ENCODE assay signal across 20 cellular contexts in the genomic region with DNA sequence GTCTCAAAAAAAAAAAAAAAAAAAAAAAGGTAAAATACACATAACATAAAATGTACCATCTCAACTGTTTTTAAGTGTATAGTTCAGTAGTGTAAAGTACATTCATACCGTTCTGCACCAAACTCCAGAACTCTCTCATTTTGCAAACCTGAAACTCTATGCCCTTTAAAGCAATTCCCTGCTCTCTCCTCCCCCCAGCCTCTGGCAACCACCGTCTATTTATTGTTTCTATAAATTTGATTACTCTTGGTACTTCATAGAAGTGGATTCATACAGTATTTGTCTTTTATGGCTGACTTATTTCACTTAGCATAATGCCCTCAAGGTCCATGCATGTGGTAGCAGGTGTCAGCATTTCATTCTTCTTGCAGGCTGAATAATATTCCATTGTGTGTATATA. TPM values are rescaled to one million over a fixed set of nuclear protein-coding genes. Genes with fewer than 3 reads are reported as not detected.
A peak's percentile ranks its signal among the peaks of the same experiment; 100 is the strongest.
DNase-seq lines count a peak whose midpoint lies in the region; ATAC-seq and TF ChIP-seq lines count a peak whose summit lies in the region.
"Had no signal": no experiment of that assay in that cellular context is flagged by ENCODE, and none has a peak within 500 bp of the region (broad histone marks: within the 10 kb centered on the region; RNA-seq: fewer than 3 reads in every experiment).

No MANE protein-coding gene starts in this region.

- H3K27me3 ChIP-seq in CD4-positive, CD25-positive, alpha-beta regulatory T cell (ENCODE audit: control insufficient read depth, insufficient read depth, low read length), result no peaks in the 10 kb centered on the region
- no peaks in the 10 kb centered on the region for H3K27me3 ChIP-seq in vagina

- CTCF ChIA-PET in activated B cell treated with CpG ODN at 0.5 μM for 24 hours (lab: Charles Lee), result interaction anchor here (1.1 to 5.8 kb wide), 2 partner anchors 11 to 69 kb away, joined by 4 to 28 read pairs; no protein-coding TSS in a partner anchor

- intact Hi-C loops in activated B cell treated with CpG ODN at 0.5 μM for 24 hours (cut with micrococcal nuclease), result no loop called here
- intact Hi-C loops in vagina (cut with DNase I), result no loop called here

- DNase-seq in NCI-H345 (lab: John Stamatoyannopoulos, UW) (peak; percentile 29), NCI-H345 treated with DMSO at 0.1 percent for 48 hours (lab: John Stamatoyannopoulos, UW; ENCODE audit: unreplicated experiment) (no peak), activated B cell treated with CpG ODN at 0.5 μM for 24 hours (no peak), immature natural killer cell (no peak), DMS 273 treated with DMSO at 0.1 percent for 48 hours (lab: John Stamatoyannopoulos, UW) (no peak), vagina (ENCODE audit: extremely low spot score in 2 of 2) (no peak), AG08395 (ENCODE audit: low spot score) (no peak)
- no peak for DNase-seq in CD4-positive, CD25-positive, alpha-beta regulatory T cell
- DNase-seq: 8988T; activated CD4-positive, CD25-positive, alpha-beta regulatory T cell; amygdala; C1 segment of cervical spinal cord; central memory CD4-positive, alpha-beta T cell; H7; IMR-90; NCI-H187 treated with DMSO at 0.1 percent for 48 hours; NCI-H69; SHP77 had no signal

- no peak for TF ChIP-seq POLR2A in vagina (IDR thresholded peaks at IDR 0.05)

- peak overlapping the region; percentile 46 for H3K4me3 ChIP-seq in CD4-positive, CD25-positive, alpha-beta regulatory T cell (ENCODE audit: low read depth, low read length)
- H3K4me3 ChIP-seq in vagina, result no peak overlapping the region

- peaks cover 65% of the 10 kb centered on the region for H3K36me3 ChIP-seq in CD4-positive, CD25-positive, alpha-beta regulatory T cell (ENCODE audit: control insufficient read depth, insufficient read depth, low read length)
- no peaks in the 10 kb centered on the region for H3K36me3 ChIP-seq in vagina

- H3K27ac ChIP-seq in CD4-positive, CD25-positive, alpha-beta regulatory T cell (ENCODE audit: insufficient read depth, low read length, poor library complexity, severe bottlenecking), result no peak overlapping the region
- no peak overlapping the region for H3K27ac ChIP-seq in vagina

- H3K27ac Mint-ChIP-seq in CD4-positive, CD25-positive, alpha-beta regulatory T cell, result peak overlapping the region; percentile 47 to 78 (median 72)
- H3K27ac Mint-ChIP-seq in activated B cell treated with CpG ODN at 0.5 μM for 24 hours (peak overlapping the region; percentile 88), immature natural killer cell (peak overlapping the region; percentile 82 to 94 (median 87))
- H3K27ac Mint-ChIP-seq: mesothelial cell of epicardium had no signal

- peaks cover 0 to 6% (median 0%) of the 10 kb centered on the region in 7 donors for H3K9me3 Mint-ChIP-seq in CD4-positive, CD25-positive, alpha-beta regulatory T cell
- H3K9me3 Mint-ChIP-seq in activated B cell treated with CpG ODN at 0.5 μM for 24 hours (peaks cover 5% of the 10 kb centered on the region), immature natural killer cell (peaks cover 0 to 5% (median 2%) of the 10 kb centered on the region in 6 donors)

- ATAC-seq in CD4-positive, CD25-positive, alpha-beta regulatory T cell (ENCODE audit: low read depth in 2 of 2), result no peak
- no peak for ATAC-seq in activated B cell treated with CpG ODN at 0.5 μM for 24 hours (ENCODE audit: low read depth)
- ATAC-seq: esophagus mucosa had no signal

- TF ChIP-seq CTCF in activated B cell treated with CpG ODN at 0.5 μM for 24 hours (IDR thresholded peaks at IDR 0.05), result no peak
- no peak for TF ChIP-seq CTCF in vagina (IDR thresholded peaks at IDR 0.05)

- POLR2A ChIA-PET in activated B cell treated with CpG ODN at 0.5 μM for 24 hours (lab: Charles Lee), result interaction anchor here (0.7 to 1.2 kb wide), 6 partner anchors 9 to 133 kb away, joined by 3 to 12 read pairs (median 4); partner anchors contain the start of gene RIPOR2

- no peaks in the 10 kb centered on the region for H3K9me3 ChIP-seq in CD4-positive, CD25-positive, alpha-beta regulatory T cell (ENCODE audit: control insufficient read depth in 2 of 2, low read length in 2 of 2)
- H3K9me3 ChIP-seq in vagina, result no peaks in the 10 kb centered on the region

- peaks cover 59 to 93% (median 78%) of the 10 kb centered on the region in 4 donors for H3K4me1 Mint-ChIP-seq in CD4-positive, CD25-positive, alpha-beta regulatory T cell
- H3K4me1 Mint-ChIP-seq in activated B cell treated with CpG ODN at 0.5 μM for 24 hours (peaks cover 94% of the 10 kb centered on the region), immature natural killer cell (peaks cover 94 to 98% of the 10 kb centered on the region in 2 donors)

- peaks cover 59% of the 10 kb centered on the region for H3K36me3 Mint-ChIP-seq in CD4-positive, CD25-positive, alpha-beta regulatory T cell
- H3K36me3 Mint-ChIP-seq in activated B cell treated with CpG ODN at 0.5 μM for 24 hours (ENCODE audit: low read depth) (peaks cover 71% of the 10 kb centered on the region), immature natural killer cell (peaks cover 6 to 8% (median 6%) of the 10 kb centered on the region in 3 donors)
- H3K36me3 Mint-ChIP-seq: mesothelial cell of epicardium had no signal

- H3K4me3 Mint-ChIP-seq in CD4-positive, CD25-positive, alpha-beta regulatory T cell, result peak overlapping the region; percentile 74 to 90 (median 80)
- H3K4me3 Mint-ChIP-seq in activated B cell treated with CpG ODN at 0.5 μM for 24 hours, result peak overlapping the region; percentile 42
- peak overlapping the region; percentile 29 to 78 (median 57) for H3K4me3 Mint-ChIP-seq in immature natural killer cell
- H3K4me3 Mint-ChIP-seq: mesothelial cell of epicardium had no signal

- H3K4me1 ChIP-seq in CD4-positive, CD25-positive, alpha-beta regulatory T cell (ENCODE audit: control insufficient read depth, insufficient read depth, low read length, poor library complexity, severe bottlenecking), result peaks cover 90% of the 10 kb centered on the region
- H3K4me1 ChIP-seq in vagina, result no peaks in the 10 kb centered on the region

- H3K27me3 Mint-ChIP-seq in CD4-positive, CD25-positive, alpha-beta regulatory T cell, result no peaks in the 10 kb centered on the region
- no peaks in the 10 kb centered on the region for H3K27me3 Mint-ChIP-seq in activated B cell treated with CpG ODN at 0.5 μM for 24 hours
- peaks cover 11 to 16% (median 15%) of the 10 kb centered on the region in 3 donors for H3K27me3 Mint-ChIP-seq in immature natural killer cell (ENCODE audit: low read depth in 3 of 3)

RNA-seq across cellular contexts. Expression of gene RIPOR2, which starts 12.9 kb away (rescaled TPM):
- total RNA-seq in CD4-positive, CD25-positive, alpha-beta regulatory T cell, result 364 TPM
- polyA plus RNA-seq in CD4-positive, CD25-positive, alpha-beta regulatory T cell, result 100 to 1,000 TPM; 320 to 435 (median 407) TPM
- total RNA-seq in activated B cell treated with CpG ODN at 0.5 μM for 24 hours, result 260 and 302 TPM in 2 replicates
- 100 to 1,000 TPM; 262 to 392 (median 334) TPM for polyA plus RNA-seq in immature natural killer cell
- 19.4 TPM for total RNA-seq in vagina

Comparison
In these comparisons a context has a peak if more than half of its experiments do, and no peak if none do; other contexts are left out.
1. RNA of gene RIPOR2, which starts 12.9 kb away (total RNA-seq): 364 TPM in CD4-positive, CD25-positive, alpha-beta regulatory T cell (single experiment) and 260 to 302 TPM in activated B cell treated with CpG ODN at 0.5 μM for 24 hours; 19.4 TPM in vagina (single experiment); every median in the first group is over 10 times any median in the second.
2. Peak in every context shown above with its lines, with median percentiles within 50 percentile points of each other: H3K27ac Mint-ChIP-seq and H3K4me3 Mint-ChIP-seq.